16 cellular contexts compared by ENCODE assay signal in the genomic region with DNA sequence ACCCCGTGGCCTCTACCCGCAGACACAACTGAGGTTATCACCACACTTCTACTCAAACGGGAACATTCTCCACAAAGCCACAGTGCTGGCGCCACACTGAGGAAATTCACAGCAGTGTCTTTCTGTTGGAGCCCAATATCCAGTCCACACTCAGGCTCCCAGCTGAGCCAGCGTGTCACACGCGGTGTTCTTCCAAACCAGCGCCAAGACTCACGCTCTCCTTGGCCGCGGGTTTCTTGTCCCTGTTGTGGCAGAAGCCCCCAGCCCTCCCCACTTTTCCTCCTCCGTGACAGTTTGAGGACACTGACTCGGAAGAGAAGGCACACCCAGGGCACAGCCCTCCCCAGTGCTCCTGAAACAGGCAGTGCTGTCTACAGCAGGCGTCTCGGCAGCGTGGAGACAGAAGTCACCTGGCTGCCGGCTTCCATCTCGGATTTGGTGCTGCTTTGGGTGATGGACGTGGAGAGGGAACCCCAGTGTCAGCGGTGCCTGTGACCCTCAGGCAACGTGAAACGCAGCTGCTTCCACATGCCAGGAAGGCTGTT. TPM values are rescaled to one million over a fixed set of nuclear protein-coding genes. Genes with fewer than 3 reads are reported as not detected.
DNase-seq lines count a peak whose midpoint lies in the region; ATAC-seq and TF ChIP-seq lines count a peak whose summit lies in the region.
"Had no signal": no experiment of that assay in that cellular context is flagged by ENCODE, and none has a peak within 500 bp of the region (broad histone marks: within the 10 kb centered on the region; RNA-seq: fewer than 3 reads in every experiment).

No MANE protein-coding gene starts in this region.

- H3K4me1 ChIP-seq in mucosa of descending colon (ENCODE audit: low read depth): no peaks in the 10 kb centered on the region

- ATAC-seq in mucosa of descending colon (peak; percentile 28), GM18519 (IDR thresholded peaks at IDR 0.05; ENCODE audit: low FRiP score, unreplicated experiment) (no peak)

- intact Hi-C loops in mucosa of descending colon (cut with DNase I, micrococcal nuclease): no loop called here

- no peak overlapping the region for H3K27ac ChIP-seq in VCaP
- H3K27ac ChIP-seq: 22Rv1, dorsolateral prefrontal cortex, ovary, testis had no signal

- DNase-seq in DMS 273 (lab: John Stamatoyannopoulos, UW; ENCODE audit: unreplicated experiment) (peak; percentile 34), DMS 273 treated with DMSO at 0.1 percent for 48 hours (lab: John Stamatoyannopoulos, UW) (no peak), NOMO-1 (lab: John Stamatoyannopoulos, UW; ENCODE audit: unreplicated experiment in 2 of 2) (peak; percentile 44 to 45), mucosa of descending colon (no peak), NCI-H2081 treated with DMSO at 0.1 percent for 48 hours (lab: John Stamatoyannopoulos, UW) (no peak), GM19238 (ENCODE audit: insufficient read length, low spot score) (no peak)
- DNase-seq: activated CD4-positive, alpha-beta T cell treated with anti-CD3 and anti-CD28 coated beads, Interleukin-2, amount 10 ng/mL, durations not matched to agents 7 days and 5 days; amygdala; NCI-H524 treated with DMSO at 0.1 percent for 48 hours; ovary; SW 1271; testis had no signal

- H3K9me3 ChIP-seq in mucosa of descending colon: no peaks in the 10 kb centered on the region
- H3K9me3 ChIP-seq: ovary, testis had no signal

- TF ChIP-seq CTCF in VCaP (conservative IDR thresholded peaks at IDR 0.05) (peak; percentile 36; the same call in 1 of the 2 replicates), mucosa of descending colon (IDR thresholded peaks at IDR 0.05) (no peak)

- H3K4me3 ChIP-seq in mucosa of descending colon: no peak overlapping the region
- H3K4me3 ChIP-seq: dorsolateral prefrontal cortex, ovary, testis had no signal

- no peaks in the 10 kb centered on the region for H3K36me3 ChIP-seq in mucosa of descending colon (ENCODE audit: low read depth)
- H3K36me3 ChIP-seq: ovary had no signal

RNA-seq across cellular contexts. Expression of a gene that starts 35.4 kb away (rescaled TPM):
- total RNA-seq in mucosa of descending colon: 100 to 1,000 TPM in 1 of 3 donors, 10 to 100 TPM in 2; 77.7 to 120 (median 97.7) TPM

RNA-seq across cellular contexts. Expression of a gene that starts 40.3 kb away (rescaled TPM):
- total RNA-seq in mucosa of descending colon: 10 to 100 TPM; 15.9 to 16.3 (median 16.3) TPM

RNA-seq across cellular contexts. Expression of a gene that starts 53.5 kb away (rescaled TPM):
- total RNA-seq in mucosa of descending colon: 10 to 100 TPM; 36.2 to 64.5 (median 56.8) TPM

Comparison
In these comparisons a context has a peak if more than half of its experiments do, and no peak if none do; other contexts are left out.
1. DNase-seq: peak in DMS 273 (single experiment) and NOMO-1 (2 of 2); none in DMS 273 treated with DMSO at 0.1 percent for 48 hours (single experiment), mucosa of descending colon (0 of 3), NCI-H2081 treated with DMSO at 0.1 percent for 48 hours (single experiment) and GM19238 (single experiment).